1 cellular context compared by ENCODE assay signal in genomic region chr9:128829477-128830251, GRCh38.
A peak's percentile ranks its signal among the peaks of the same experiment; 100 is the strongest.
TF ChIP-seq lines count a peak whose summit lies in the region.

SPOUT1 (minus strand) TSS chr9:128829794; CDS start chr9:128829780, 14 bp downstream.

TF ChIP-seq in HepG2, 621 proteins besides CTCF, POLR2A, EP300 and RAD21 (continued from another document and continues in another):
- TF ChIP-seq HHEX (CRISPR knock-in tag; IDR thresholded peaks at IDR 0.05), result 0 out of 2 replicates have a peak, but pooled peaks have one; percentile 5
- peak; percentile 62; the same call in 1 of the 2 replicates for TF ChIP-seq ELF3 (CRISPR knock-in tag; IDR thresholded peaks at IDR 0.05)
- no peak; the same call in 1 of the 2 replicates for TF ChIP-seq LBX2 (CRISPR knock-in tag; IDR thresholded peaks at IDR 0.05; ENCODE audit: borderline replicate concordance)
- no peak for TF ChIP-seq ZNF850 (CRISPR knock-in tag; conservative IDR thresholded peaks at IDR 0.05)
- TF ChIP-seq STAT5B (CRISPR knock-in tag; IDR thresholded peaks at IDR 0.05), result no peak
- no peak for TF ChIP-seq THYN1 (CRISPR knock-in tag; IDR thresholded peaks at IDR 0.05; ENCODE audit: borderline replicate concordance, low read depth)
- TF ChIP-seq MLXIP (CRISPR knock-in tag; IDR thresholded peaks at IDR 0.05; ENCODE audit: borderline replicate concordance), result no peak
- peak; percentile 88 for TF ChIP-seq TSC22D2 (CRISPR knock-in tag; IDR thresholded peaks at IDR 0.05; ENCODE audit: borderline replicate concordance)
- 0 out of 2 replicates have a peak, but pooled peaks have one; percentile 31 for TF ChIP-seq SMAD3 (CRISPR knock-in tag; IDR thresholded peaks at IDR 0.05)
- TF ChIP-seq ZNF550 (CRISPR knock-in tag; IDR thresholded peaks at IDR 0.05; ENCODE audit: borderline replicate concordance), result no peak
- TF ChIP-seq IRF2 (CRISPR knock-in tag; IDR thresholded peaks at IDR 0.05), result peak; percentile 65
- TF ChIP-seq ZNF235 (CRISPR knock-in tag; IDR thresholded peaks at IDR 0.05; ENCODE audit: borderline replicate concordance), result no peak
- TF ChIP-seq MAX (IDR thresholded peaks at IDR 0.05), result peak; percentile 95; the same call in 1 of the 2 replicates
- no peak for TF ChIP-seq ZNF432 (CRISPR knock-in tag; IDR thresholded peaks at IDR 0.05; ENCODE audit: borderline replicate concordance)
- TF ChIP-seq KAT8 (CRISPR knock-in tag; IDR thresholded peaks at IDR 0.05), result peak; percentile 84
- peak; percentile 97 for TF ChIP-seq SALL2 (CRISPR knock-in tag; IDR thresholded peaks at IDR 0.05)
- TF ChIP-seq ZNF740 (CRISPR knock-in tag; IDR thresholded peaks at IDR 0.05), result no peak
- TF ChIP-seq POGZ (CRISPR knock-in tag; IDR thresholded peaks at IDR 0.05), result 0 out of 2 replicates have a peak, but pooled peaks have one; percentile 17
- no peak for TF ChIP-seq HNRNPH1 (optimal IDR thresholded peaks at IDR 0.05; ENCODE audit: low read depth, low read length)
- peak; percentile 65; the same call in 1 of the 2 replicates for TF ChIP-seq ZNF343 (CRISPR knock-in tag; IDR thresholded peaks at IDR 0.05)
- 0 out of 2 replicates have a peak, but pooled peaks have one; percentile 26 for TF ChIP-seq CERS6 (CRISPR knock-in tag; IDR thresholded peaks at IDR 0.05)
- TF ChIP-seq ATM (IDR thresholded peaks at IDR 0.05; ENCODE audit: borderline replicate concordance), result no peak
- no peak for TF ChIP-seq MAF1 (CRISPR knock-in tag; IDR thresholded peaks at IDR 0.05; ENCODE audit: borderline replicate concordance)
- TF ChIP-seq TCF7 (IDR thresholded peaks at IDR 0.05; ENCODE audit: low read depth), result no peak
- TF ChIP-seq ZSCAN9 (CRISPR knock-in tag; IDR thresholded peaks at IDR 0.05; ENCODE audit: borderline replicate concordance), result peak; percentile 41; the same call in 1 of the 2 replicates
- TF ChIP-seq ZNF577 (CRISPR knock-in tag; IDR thresholded peaks at IDR 0.05; ENCODE audit: borderline replicate concordance, low read depth), result no peak
- TF ChIP-seq NR2F1 (CRISPR knock-in tag; IDR thresholded peaks at IDR 0.05), result no peak
- peak; percentile 93 for TF ChIP-seq HOXA3 (CRISPR knock-in tag; IDR thresholded peaks at IDR 0.05)
- TF ChIP-seq RARG (CRISPR knock-in tag; IDR thresholded peaks at IDR 0.05; ENCODE audit: low read depth), result no peak
- TF ChIP-seq CREM (IDR thresholded peaks at IDR 0.05), result no peak
- TF ChIP-seq CREM (CRISPR knock-in tag; IDR thresholded peaks at IDR 0.05), result no peak
- peak; percentile 82 for TF ChIP-seq KDM3A (CRISPR knock-in tag; IDR thresholded peaks at IDR 0.05; ENCODE audit: low read depth)
- TF ChIP-seq ZSCAN25 (CRISPR knock-in tag; IDR thresholded peaks at IDR 0.05), result no peak; the same call in 1 of the 2 replicates
- TF ChIP-seq NRL (CRISPR knock-in tag; IDR thresholded peaks at IDR 0.05; ENCODE audit: borderline replicate concordance), result peak; percentile 38; the same call in 1 of the 2 replicates
- TF ChIP-seq SRSF9 (IDR thresholded peaks at IDR 0.05; ENCODE audit: borderline replicate concordance, insufficient read depth, low read depth, low read length, poor library complexity, severe bottlenecking), result no peak
- no peak for TF ChIP-seq NR2F6 (IDR thresholded peaks at IDR 0.05)
- no peak for TF ChIP-seq NR2F6 (CRISPR knock-in tag; IDR thresholded peaks at IDR 0.05)
- no peak for TF ChIP-seq ZMYM3 (CRISPR knock-in tag; IDR thresholded peaks at IDR 0.05)
- TF ChIP-seq GTF3A (CRISPR knock-in tag; conservative IDR thresholded peaks at IDR 0.05), result 0 out of 2 replicates have a peak, but pooled peaks have one; percentile 33
- peak; percentile 79; the same call in 1 of the 2 replicates for TF ChIP-seq IKZF5 (CRISPR knock-in tag; IDR thresholded peaks at IDR 0.05)
- no peak for TF ChIP-seq ZNF296 (CRISPR knock-in tag; conservative IDR thresholded peaks at IDR 0.05)
- 0 out of 2 replicates have a peak, but pooled peaks have one; percentile 29 for TF ChIP-seq HMG20B (CRISPR knock-in tag; conservative IDR thresholded peaks at IDR 0.05)
- TF ChIP-seq ZNF232 (CRISPR knock-in tag; IDR thresholded peaks at IDR 0.05; ENCODE audit: borderline replicate concordance), result peak; percentile 67; the same call in 1 of the 2 replicates
- TF ChIP-seq FOXP1 (IDR thresholded peaks at IDR 0.05), result no peak
- TF ChIP-seq FOXP1 (CRISPR knock-in tag; IDR thresholded peaks at IDR 0.05), result no peak
- peak; percentile 70; the same call in 1 of the 2 replicates for TF ChIP-seq TMF1 (CRISPR knock-in tag; IDR thresholded peaks at IDR 0.05; ENCODE audit: low read depth)
- TF ChIP-seq TEAD2 (CRISPR knock-in tag; IDR thresholded peaks at IDR 0.05), result no peak
- TF ChIP-seq ZNF768 (CRISPR knock-in tag; IDR thresholded peaks at IDR 0.05), result peak; percentile 60; the same call in 1 of the 2 replicates
- TF ChIP-seq NFIC (IDR thresholded peaks at IDR 0.05; ENCODE audit: low read length), result no peak
- no peak for TF ChIP-seq ARID3A (IDR thresholded peaks at IDR 0.05; ENCODE audit: low read depth, low read length)
- TF ChIP-seq PRDM4 (CRISPR knock-in tag; IDR thresholded peaks at IDR 0.05; ENCODE audit: borderline replicate concordance), result no peak; the same call in 1 of the 2 replicates
- TF ChIP-seq BATF2 (CRISPR knock-in tag; IDR thresholded peaks at IDR 0.05), result peak; percentile 78; the same call in 1 of the 2 replicates
- TF ChIP-seq THRA (CRISPR knock-in tag; IDR thresholded peaks at IDR 0.05; ENCODE audit: borderline replicate concordance), result peak; percentile 39; the same call in 1 of the 2 replicates
- no peak for TF ChIP-seq NFKBIZ (CRISPR knock-in tag; IDR thresholded peaks at IDR 0.05)
- TF ChIP-seq ZKSCAN5 (CRISPR knock-in tag; IDR thresholded peaks at IDR 0.05), result no peak
- TF ChIP-seq ZNF839 (CRISPR knock-in tag; IDR thresholded peaks at IDR 0.05; ENCODE audit: borderline replicate concordance), result no peak
- no peak for TF ChIP-seq RNF219 (CRISPR knock-in tag; IDR thresholded peaks at IDR 0.05)
- TF ChIP-seq NR2F2 (IDR thresholded peaks at IDR 0.05; ENCODE audit: borderline replicate concordance, low read depth), result no peak
- TF ChIP-seq ZNF607 (CRISPR knock-in tag; IDR thresholded peaks at IDR 0.05; ENCODE audit: borderline replicate concordance), result peak; percentile 86
- TF ChIP-seq ZNF615 (CRISPR knock-in tag; IDR thresholded peaks at IDR 0.05; ENCODE audit: borderline replicate concordance), result 0 out of 2 replicates have a peak, but pooled peaks have one; percentile 45
